Comparison of ENCODE assay signal across 1 cellular context in the genomic region with DNA sequence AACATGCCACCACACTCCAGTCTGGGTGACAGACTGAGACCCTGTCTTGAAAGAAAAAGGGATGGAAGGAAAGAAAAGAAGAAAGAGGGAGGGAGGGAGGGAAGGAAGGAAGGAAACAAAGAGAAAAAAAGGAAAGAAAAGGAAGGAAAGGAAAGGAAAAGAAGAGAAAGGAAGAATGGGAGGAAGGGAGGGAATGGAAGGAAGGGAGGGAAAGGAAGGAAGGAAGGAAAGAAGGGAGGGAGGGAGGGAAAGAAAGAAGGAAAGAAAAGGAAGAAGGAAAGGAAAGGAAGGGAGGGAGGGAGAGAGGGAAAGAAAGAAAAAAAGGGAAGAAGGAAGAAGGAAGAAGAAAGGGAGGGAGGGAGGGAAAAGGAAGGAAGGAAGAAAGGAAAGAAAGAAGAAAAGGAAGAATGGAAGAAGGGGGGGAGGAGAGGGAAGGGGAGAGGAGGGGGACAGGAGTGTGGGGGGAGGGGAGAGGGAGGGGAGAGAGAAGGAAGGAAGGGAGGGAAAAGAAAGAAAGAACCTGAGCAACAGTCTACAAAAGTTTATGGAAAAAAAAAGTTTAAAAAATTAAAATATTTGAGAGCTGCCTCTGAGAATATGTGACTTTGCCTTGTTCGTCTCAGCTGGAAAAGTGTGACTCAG.
TF ChIP-seq lines count a peak whose summit lies in the region.

No MANE protein-coding gene starts in this region.

TF ChIP-seq in IMR-90, 13 proteins besides CTCF, POLR2A, EP300 and RAD21 (continued from another document):
- no peak for TF ChIP-seq RFX5 (IDR thresholded peaks at IDR 0.05; ENCODE audit: low read depth, low read length)
- no peak for TF ChIP-seq NFE2L2 (IDR thresholded peaks at IDR 0.05; ENCODE audit: low read depth, low read length)
